Comparison of ENCODE assay signal across 9 cellular contexts in genomic region chr3:98557324-98558010, GRCh38. TPM values are rescaled to one million over a fixed set of nuclear protein-coding genes. Genes with fewer than 3 reads are reported as not detected.
DNase-seq lines count a peak whose midpoint lies in the region; ATAC-seq and TF ChIP-seq lines count a peak whose summit lies in the region.
"Had no signal": no experiment of that assay in that cellular context is flagged by ENCODE, and none has a peak within 500 bp of the region (broad histone marks: within the 10 kb centered on the region; RNA-seq: fewer than 3 reads in every experiment).

No MANE protein-coding gene starts in this region.

- TF ChIP-seq CTCF in PC-3 (conservative IDR thresholded peaks at IDR 0.05; ENCODE audit: low read depth, low read length) = no peak

- H3K9me3 ChIP-seq in PC-3 (ENCODE audit: low read length) = no peaks in the 10 kb centered on the region

- H3K27ac ChIP-seq in PC-3 (ENCODE audit: low read length) = no peak overlapping the region

- peak; percentile 40 for TF ChIP-seq POLR2A in GM18526 (IDR thresholded peaks at IDR 0.05; ENCODE audit: extremely low read depth, insufficient read length)

- H3K36me3 Mint-ChIP-seq in activated T-cell treated with anti-CD3 and anti-CD28 coated beads, Interleukin-2, amount 50 U/mL, for 4 hours (ENCODE audit: insufficient read depth) = no peaks in the 10 kb centered on the region

- peaks cover 13% of the 10 kb centered on the region for H3K4me1 ChIP-seq in PC-3 (ENCODE audit: insufficient read depth, low read length)

- H4K20me1 ChIP-seq in PC-3 (ENCODE audit: low read length) = no peaks in the 10 kb centered on the region

- POLR2A ChIA-PET in PC-3 (lab: Charles Lee; ENCODE audit: unreplicated experiment) = no interaction called here

- BruUV-seq in PC-3 (replicated peaks; lab: Mats Ljungman, UMichigan) = no TSS peak

- no peaks in the 10 kb centered on the region for H3K27me3 ChIP-seq in PC-3 (ENCODE audit: low read length)

- H3K4me3 ChIP-seq in PC-3 (ENCODE audit: low read length) = no peak overlapping the region

- no peaks in the 10 kb centered on the region for H3K27me3 Mint-ChIP-seq in activated T-cell treated with anti-CD3 and anti-CD28 coated beads, Interleukin-2, amount 50 U/mL, for 4 hours (ENCODE audit: low read depth)

- H3K9ac ChIP-seq in PC-3 (ENCODE audit: low read length) = no peak overlapping the region

- H3K9me2 ChIP-seq in PC-3 (replicated peaks; ENCODE audit: low read length) = no peaks in the 10 kb centered on the region

- ATAC-seq in HG03039 (IDR thresholded peaks at IDR 0.05; ENCODE audit: unreplicated experiment) (peak; percentile 25), GM21737 (IDR thresholded peaks at IDR 0.05; ENCODE audit: unreplicated experiment) (no peak), PC-3 (no peak)
- ATAC-seq in activated T-cell treated with anti-CD3 and anti-CD28 coated beads, Interleukin-2, amount 50 U/mL, for 4 hours = peak; percentile 75 to 82

- H3K4me3 Mint-ChIP-seq in activated T-cell treated with anti-CD3 and anti-CD28 coated beads, Interleukin-2, amount 50 U/mL, for 4 hours = peak overlapping the region; percentile 68

- no peaks in the 10 kb centered on the region for H3K79me2 ChIP-seq in PC-3 (ENCODE audit: low read length)

- no peak overlapping the region for H2AFZ ChIP-seq in PC-3 (ENCODE audit: low read length)

- H3K4me2 ChIP-seq in PC-3 (ENCODE audit: low read length) = no peak overlapping the region

- CTCF ChIA-PET in PC-3 (lab: Charles Lee) = interaction anchor here (0.7 kb wide), 1 partner anchor 16 kb away, joined by 5 read pairs; no protein-coding TSS in a partner anchor

- peaks cover 6% of the 10 kb centered on the region for H3K9me3 Mint-ChIP-seq in activated T-cell treated with anti-CD3 and anti-CD28 coated beads, Interleukin-2, amount 50 U/mL, for 4 hours

- intact Hi-C loops in PC-3 (cut with micrococcal nuclease) = no loop called here

- peaks cover 73% of the 10 kb centered on the region for H3K4me1 Mint-ChIP-seq in activated T-cell treated with anti-CD3 and anti-CD28 coated beads, Interleukin-2, amount 50 U/mL, for 4 hours (ENCODE audit: low read depth)

- no peaks in the 10 kb centered on the region for H3F3A ChIP-seq in PC-3 (ENCODE audit: low read length, unreplicated experiment)

- no peaks in the 10 kb centered on the region for H3K36me3 ChIP-seq in PC-3 (ENCODE audit: low read depth, low read length)

- peak; percentile 29 for DNase-seq in activated T-cell treated with anti-CD3 and anti-CD28 coated beads, Interleukin-2, amount 50 U/mL, for 4 hours
- peak; percentile 72 for DNase-seq in stimulated activated CD4-positive, alpha-beta T cell treated with anti-CD3 and anti-CD28 coated beads, Interleukin-1b, Interleukin-23, amount 100 ng/mL, for 48 hours
- DNase-seq in foreskin melanocyte (no peak), PC-3 (no peak), CD1c-positive myeloid dendritic cell (ENCODE audit: extremely low spot score) (no peak)
- DNase-seq: DND-41 had no signal

RNA-seq across cellular contexts. Expression of gene GPR15, which starts 25.7 kb away (rescaled TPM):
- total RNA-seq in activated T-cell treated with anti-CD3 and anti-CD28 coated beads, Interleukin-2, amount 50 U/mL, for 4 hours = 1 to 10 TPM; 1.4 to 2.0 (median 1.5) TPM
- not detected in 2 replicates for total RNA-seq in PC-3 (2014; rRNA removed)

RNA-seq across cellular contexts. Expression of gene CLDND1, which starts 34.8 kb away (rescaled TPM):
- total RNA-seq in activated T-cell treated with anti-CD3 and anti-CD28 coated beads, Interleukin-2, amount 50 U/mL, for 4 hours = 100 to 1,000 TPM; 222 to 249 (median 241) TPM
- total RNA-seq in PC-3 (2014; rRNA removed) = 76.4 and 81.1 TPM in 2 replicates

RNA-seq across cellular contexts. Expression of gene CPOX, which starts 35.9 kb away (rescaled TPM):
- total RNA-seq in activated T-cell treated with anti-CD3 and anti-CD28 coated beads, Interleukin-2, amount 50 U/mL, for 4 hours = 10 to 100 TPM; 46.0 to 50.0 (median 48.5) TPM
- 62.0 and 86.2 TPM in 2 replicates for total RNA-seq in PC-3 (2014; rRNA removed)

RNA-seq across cellular contexts. Expression of gene OR5K2, which starts 60.0 kb away (rescaled TPM):
- total RNA-seq in activated T-cell treated with anti-CD3 and anti-CD28 coated beads, Interleukin-2, amount 50 U/mL, for 4 hours = not detected
- not detected in 2 replicates for total RNA-seq in PC-3 (2014; rRNA removed)

Comparison
In these comparisons a context has a peak if more than half of its experiments do, and no peak if none do; other contexts are left out.
1. ATAC-seq: peak in HG03039 (single experiment) and activated T-cell treated with anti-CD3 and anti-CD28 coated beads, Interleukin-2, amount 50 U/mL, for 4 hours (2 of 2); none in GM21737 (single experiment) and PC-3 (single experiment).
2. DNase-seq: peak in activated T-cell treated with anti-CD3 and anti-CD28 coated beads, Interleukin-2, amount 50 U/mL, for 4 hours (single experiment) and stimulated activated CD4-positive, alpha-beta T cell treated with anti-CD3 and anti-CD28 coated beads, Interleukin-1b, Interleukin-23, amount 100 ng/mL, for 48 hours (single experiment); none in foreskin melanocyte (single experiment), PC-3 (single experiment) and CD1c-positive myeloid dendritic cell (single experiment).